Comparison of ENCODE assay signal across 20 cellular contexts in genomic region chr10:22473044-22473443, GRCh38.
DNase-seq lines count a peak whose midpoint lies in the region; ATAC-seq, FAIRE-seq and TF ChIP-seq lines count a peak whose summit lies in the region.
"Had no signal": no experiment of that assay in that cellular context is flagged by ENCODE, and none has a peak within 500 bp of the region (broad histone marks: within the 10 kb centered on the region; RNA-seq: fewer than 3 reads in every experiment).

No MANE protein-coding gene starts in this region.

- no peak overlapping the region for H3K4me2 ChIP-seq in K562 (ENCODE audit: insufficient read depth, low read length)
- H3K4me2 ChIP-seq in skeletal muscle satellite cell (ENCODE audit: low read length), result peak overlapping the region; percentile 13
- H3K4me2 ChIP-seq: BLaER1 treated with 17β-estradiol and CSF1 and Interleukin-3, amounts not matched to agents 10 nM and 100 nM had no signal

- H3K9ac ChIP-seq in K562 (ENCODE audit: insufficient read depth in 1 of 2, low read depth in 2 of 2, low read length in 2 of 2) (no peak overlapping the region), skeletal muscle satellite cell (ENCODE audit: low read depth, low read length) (no peak overlapping the region)
- H3K9ac ChIP-seq: BLaER1 treated with 17β-estradiol and CSF1 and Interleukin-3, amounts not matched to agents 10 nM and 100 nM had no signal

- H3K36me3 ChIP-seq in BE2C (no peaks in the 10 kb centered on the region), K562 (ENCODE audit: control insufficient read depth, insufficient read depth, low read length) (no peaks in the 10 kb centered on the region), skeletal muscle satellite cell (ENCODE audit: insufficient read depth, low read length) (no peaks in the 10 kb centered on the region)
- H3K36me3 ChIP-seq: BLaER1 treated with 17β-estradiol and CSF1 and Interleukin-3, amounts not matched to agents 10 nM and 100 nM had no signal

- H3K9me3 ChIP-seq in BE2C (no peaks in the 10 kb centered on the region), K562 (replicated peaks; ENCODE audit: control insufficient read depth, insufficient read depth, low read depth, low read length) (no peaks in the 10 kb centered on the region; the same call in 1 of the 2 replicates), skeletal muscle satellite cell (replicated peaks; ENCODE audit: low read length) (no peaks in the 10 kb centered on the region)

- H3K27me3 ChIP-seq in BE2C, result no peaks in the 10 kb centered on the region
- no peaks in the 10 kb centered on the region for H3K27me3 ChIP-seq in K562 (ENCODE audit: control insufficient read depth in 2 of 2, insufficient read depth in 2 of 2, low read length in 2 of 2)
- peaks cover 13% of the 10 kb centered on the region for H3K27me3 ChIP-seq in skeletal muscle satellite cell (ENCODE audit: control insufficient read depth, insufficient read depth, low read length)

- no peak overlapping the region for H3K27ac ChIP-seq in K562 (ENCODE audit: extremely low read depth, low read depth, low read length)
- H3K27ac ChIP-seq: BLaER1 treated with 17β-estradiol and CSF1 and Interleukin-3, amounts not matched to agents 10 nM and 100 nM had no signal

- H4K20me1 ChIP-seq in K562 (replicated peaks; ENCODE audit: control insufficient read depth, insufficient read depth, low read length), result no peaks in the 10 kb centered on the region
- H4K20me1 ChIP-seq: BLaER1 treated with 17β-estradiol and CSF1 and Interleukin-3, amounts not matched to agents 10 nM and 100 nM had no signal

- CTCF ChIA-PET in K562 (lab: Yijun Ruan, JAX; ENCODE audit: low intra/inter-chr PET ratio), result no interaction called here

- H3K4me1 ChIP-seq in BE2C, result peaks cover 7% of the 10 kb centered on the region; the same call in 1 of the 2 replicates
- no peaks in the 10 kb centered on the region for H3K4me1 ChIP-seq in K562 (replicated peaks in 1 of 2; ENCODE audit: control insufficient read depth in 2 of 2, insufficient read depth in 2 of 2, low read length in 2 of 2)
- peaks cover 21% of the 10 kb centered on the region for H3K4me1 ChIP-seq in skeletal muscle satellite cell (ENCODE audit: control insufficient read depth, insufficient read depth, low read length)

- H3K79me2 ChIP-seq in K562 (ENCODE audit: control insufficient read depth, insufficient read depth, low read length), result no peaks in the 10 kb centered on the region

- no peak for TF ChIP-seq CTCF in BE2C (IDR thresholded peaks at IDR 0.05; ENCODE audit: low read depth, low read length)
- no peak for TF ChIP-seq CTCF in K562 (IDR thresholded peaks at IDR 0.05 in 2 of 3, conservative IDR thresholded peaks at IDR 0.05 in 1 of 3; ENCODE audit: insufficient read depth in 2 of 3, low read depth in 1 of 3, low read length in 3 of 3)

- WGBS in K562 (ENCODE audit: insufficient coverage, low coverage, missing lambda C conversion rate), result 40% methylated on average over 6 of the region's 6 CpGs

- H3K4me3 ChIP-seq in BE2C (ENCODE audit: low read depth, low read length) (no peak overlapping the region), K562 (no peak overlapping the region), skeletal muscle satellite cell (ENCODE audit: low read length) (no peak overlapping the region)
- H3K4me3 ChIP-seq: BLaER1 treated with 17β-estradiol and CSF1 and Interleukin-3, amounts not matched to agents 10 nM and 100 nM had no signal

- FAIRE-seq in K562 (lab: Jason Lieb, UNC), result no peak
- FAIRE-seq: GM18507, HTR-8/SVneo had no signal

- H2AFZ ChIP-seq in K562 (ENCODE audit: low read depth, low read length), result no peak overlapping the region

- in situ Hi-C loops in K562 (cut with MboI), result no loop called here

- no TSS peak for BruUV-seq in K562 (replicated peaks; lab: Mats Ljungman, UMichigan)

- no peaks in the 10 kb centered on the region for H3K9me1 ChIP-seq in K562 (ENCODE audit: control insufficient read depth, insufficient read depth, low read length)

- TF ChIP-seq POLR2A in K562 (conservative IDR thresholded peaks at IDR 0.05), result no peak

- no peak for ATAC-seq in K562
- ATAC-seq: CD8-positive, alpha-beta T cell; HCT116 had no signal

- intact Hi-C loops in K562 (cut with micrococcal nuclease), result no loop called here

- no peak for TF ChIP-seq RAD21 in K562 (CRISPR knock-in tag; conservative IDR thresholded peaks at IDR 0.05 in 1 of 2, IDR thresholded peaks at IDR 0.05 in 1 of 2)

- POLR2A ChIA-PET in K562 (lab: Yijun Ruan, JAX), result interaction anchor here (0.9 to 1.7 kb wide), 3 partner anchors 9 to 15 kb away, joined by 3 to 5 read pairs (median 4); no protein-coding TSS in a partner anchor

- TF ChIP-seq EP300 in K562 (IDR thresholded peaks at IDR 0.05; ENCODE audit: low read length), result no peak

- DNase-seq in BE2C (peak; percentile 36), LHCN-M2 (ENCODE audit: low read depth) (peak; percentile 32), K562 (ENCODE audit: extremely low read depth in 1 of 4, low spot score in 3 of 4) (no peak), NCI-H146 treated with DMSO at 0.1 percent for 48 hours (lab: John Stamatoyannopoulos, UW; ENCODE audit: unreplicated experiment) (no peak), SHP77 treated with DMSO at 0.1 percent for 48 hours (lab: John Stamatoyannopoulos, UW) (no peak)
- no peak for DNase-seq in stimulated activated CD4-positive, alpha-beta T cell treated with anti-CD3 and anti-CD28 coated beads, Interleukin-15, amount 100 ng/mL, for 24 hours
- DNase-seq: 8988T; Calu3; CD8-positive, alpha-beta T cell; DMS79 treated with DMSO at 0.1 percent for 48 hours; GF-D8; GOT3; H7; HFFc6; IMR-90 had no signal

TF ChIP-seq in K562, 482 proteins besides CTCF, POLR2A, EP300 and RAD21:
- no peak for TF ChIP-seq NR4A1 (CRISPR knock-in tag; IDR thresholded peaks at IDR 0.05)
- TF ChIP-seq NR4A1 (tag; IDR thresholded peaks at IDR 0.05), result no peak
- no peak for TF ChIP-seq MLLT1 (IDR thresholded peaks at IDR 0.05)
- peak in 1 of 2 experiments; percentile 22; a peak in 1 of 4 replicates for TF ChIP-seq RCOR1 (IDR thresholded peaks at IDR 0.05; ENCODE audit: borderline replicate concordance in 1 of 2, low read depth in 2 of 2, low read length in 2 of 2)
- peak; percentile 49 for TF ChIP-seq USF2 (CRISPR knock-in tag; IDR thresholded peaks at IDR 0.05)
- TF ChIP-seq USF1 (CRISPR knock-in tag; IDR thresholded peaks at IDR 0.05), result peak; percentile 42; the same call in 1 of the 2 replicates
- no peak for TF ChIP-seq SMAD3 (CRISPR knock-in tag; conservative IDR thresholded peaks at IDR 0.05)
- TF ChIP-seq MEIS2 (IDR thresholded peaks at IDR 0.05; ENCODE audit: partially characterized antibody), result peak; percentile 25
- peak; percentile 25; the same call in 1 of the 2 replicates for TF ChIP-seq RAD51 (IDR thresholded peaks at IDR 0.05; ENCODE audit: borderline replicate concordance, low read depth)
- peak; percentile 54 to 64; a peak in 3 of 4 replicates for TF ChIP-seq KDM1A (IDR thresholded peaks at IDR 0.05)
- no peak for TF ChIP-seq BDP1 (IDR thresholded peaks at IDR 0.05; ENCODE audit: insufficient read depth, insufficient read length)

Comparison
In these comparisons a context has a peak if more than half of its experiments do, and no peak if none do; other contexts are left out.
1. DNase-seq: peak in BE2C (single experiment) and LHCN-M2 (single experiment); none in K562 (0 of 4), NCI-H146 treated with DMSO at 0.1 percent for 48 hours (single experiment), stimulated activated CD4-positive, alpha-beta T cell treated with anti-CD3 and anti-CD28 coated beads, Interleukin-15, amount 100 ng/mL, for 24 hours (single experiment) and SHP77 treated with DMSO at 0.1 percent for 48 hours (single experiment).